8 cellular contexts compared by ENCODE assay signal in genomic region chr4:106329027-106329618, GRCh38. TPM values are rescaled to one million over a fixed set of nuclear protein-coding genes. Genes with fewer than 3 reads are reported as not detected.
DNase-seq lines count a peak whose midpoint lies in the region; ATAC-seq, FAIRE-seq and TF ChIP-seq lines count a peak whose summit lies in the region.

No MANE protein-coding gene starts in this region.

- no peak overlapping the region for H3K27ac ChIP-seq in PC-3 (ENCODE audit: low read length)
- no peak overlapping the region for H3K27ac ChIP-seq in H1 (ENCODE audit: low read depth, low read length)
- no peak overlapping the region for H3K27ac ChIP-seq in neural progenitor cell

- H3K36me3 Mint-ChIP-seq in neural progenitor cell, result peaks cover 5% of the 10 kb centered on the region

- WGBS in H1 (ENCODE audit: extremely low coverage in 1 of 2, insufficient coverage in 1 of 2, insufficient read length in 1 of 2, insufficient replicate concordance in 2 of 2, low coverage in 1 of 2, low lambda C conversion rate in 2 of 2, missing lambda C conversion rate in 1 of 2), 2 experiments, result 63% methylated on average over 1 of the region's 1 CpG; no CpG with 5 or more reads in 1 of the 2 experiments

- H3K27me3 ChIP-seq in PC-3 (ENCODE audit: low read length), result no peaks in the 10 kb centered on the region
- no peaks in the 10 kb centered on the region for H3K27me3 ChIP-seq in H1 (replicated peaks in 1 of 4; ENCODE audit: control insufficient read depth in 3 of 4, extremely low read depth in 1 of 4, insufficient read depth in 3 of 4, low read length in 3 of 4)
- H3K27me3 ChIP-seq in neural progenitor cell, result no peaks in the 10 kb centered on the region

- peak; percentile 86 for ATAC-seq in GM19025 (IDR thresholded peaks at IDR 0.05; ENCODE audit: low read depth, unreplicated experiment)
- ATAC-seq in HG03159 (IDR thresholded peaks at IDR 0.05; ENCODE audit: unreplicated experiment), result peak; percentile 92
- peak; percentile 70 for ATAC-seq in PC-3

- no peak for TF ChIP-seq EP300 in H1 (IDR thresholded peaks at IDR 0.05; ENCODE audit: borderline replicate concordance in 1 of 2, low read depth in 2 of 2, low read length in 2 of 2)

- H3K23me2 ChIP-seq in H1 (ENCODE audit: low read depth, low read length), result no peaks in the 10 kb centered on the region

- H3K9me2 ChIP-seq in PC-3 (replicated peaks; ENCODE audit: low read length), result no peaks in the 10 kb centered on the region

- no peak overlapping the region for H2AK5ac ChIP-seq in H1 (ENCODE audit: low read depth, low read length)

- CTCF ChIA-PET in PC-3 (lab: Charles Lee) (interaction anchor here (0.7 to 0.8 kb wide), 3 partner anchors 25 to 60 kb away, joined by 3 to 8 read pairs (median 6); no protein-coding TSS in a partner anchor), H1 (lab: Charles Lee; ENCODE audit: partially characterized antibody) (interaction anchor here (0.6 to 2.1 kb wide), 18 partner anchors 9 to 1497 kb away, joined by 3 to 7 read pairs (median 3); partner anchors contain the start of genes AIMP1 and TBCK)

- H2BK20ac ChIP-seq in H1 (ENCODE audit: low read length), result no peak overlapping the region

- intact Hi-C loops in PC-3 (cut with micrococcal nuclease), result loop anchor here (1.0 kb wide), 2 partner anchors 173 to 480 kb away; no protein-coding TSS in a partner anchor

- H3K23ac ChIP-seq in H1 (ENCODE audit: insufficient read length), result no peak overlapping the region

- no TSS peak for BruUV-seq in PC-3 (replicated peaks; lab: Mats Ljungman, UMichigan)

- no peak overlapping the region for H2BK5ac ChIP-seq in H1 (ENCODE audit: low read depth, low read length)

- H3K56ac ChIP-seq in H1 (replicated peaks; ENCODE audit: insufficient read length, low read depth, low read length), result no peak overlapping the region

- no peak overlapping the region for H3K14ac ChIP-seq in H1 (ENCODE audit: insufficient read length)

- H3K9me3 Mint-ChIP-seq in neural progenitor cell, result no peaks in the 10 kb centered on the region

- H3K79me2 ChIP-seq in PC-3 (ENCODE audit: low read length) (no peaks in the 10 kb centered on the region), H1 (ENCODE audit: control insufficient read depth in 1 of 2, insufficient read depth in 2 of 2, low read length in 2 of 2) (no peaks in the 10 kb centered on the region), neural progenitor cell (ENCODE audit: low read depth) (peaks cover under 1% of the 10 kb centered on the region)

- H2BK12ac ChIP-seq in H1 (ENCODE audit: low read depth, low read length), result no peak overlapping the region

- FAIRE-seq in H1 (lab: Jason Lieb, UNC), result no peak

- H3K4me1 ChIP-seq in PC-3 (ENCODE audit: insufficient read depth, low read length) (no peaks in the 10 kb centered on the region), H1 (replicated peaks in 1 of 4; ENCODE audit: control insufficient read depth in 3 of 4, insufficient read depth in 4 of 4, low read length in 3 of 4) (no peaks in the 10 kb centered on the region), neural progenitor cell (no peaks in the 10 kb centered on the region)

- H2AFZ ChIP-seq in PC-3 (ENCODE audit: low read length), result no peak overlapping the region
- H2AFZ ChIP-seq in H1 (ENCODE audit: low read length), result no peak overlapping the region
- no peak overlapping the region for H2AFZ ChIP-seq in neural progenitor cell (replicated peaks)

- no peak overlapping the region for H4K5ac ChIP-seq in H1 (ENCODE audit: insufficient read length, low read depth, low read length)

- H3K9ac ChIP-seq in PC-3 (ENCODE audit: low read length) (no peak overlapping the region), H1 (replicated peaks in 1 of 4; ENCODE audit: extremely low read depth in 1 of 4, low read depth in 3 of 4, low read length in 3 of 4) (no peak overlapping the region), neural progenitor cell (no peak overlapping the region)

- no peak overlapping the region for H4K8ac ChIP-seq in H1 (ENCODE audit: extremely low read depth, insufficient read depth, low read length)

- H3K79me1 ChIP-seq in H1 (ENCODE audit: low read depth, low read length), result no peaks in the 10 kb centered on the region

- no peaks in the 10 kb centered on the region for H3K4me1 Mint-ChIP-seq in neural progenitor cell

- no peak overlapping the region for H3K18ac ChIP-seq in H1 (ENCODE audit: extremely low read depth, low read length)

- TF ChIP-seq CTCF in PC-3 (conservative IDR thresholded peaks at IDR 0.05; ENCODE audit: low read depth, low read length) (peak; percentile 67), H1 (IDR thresholded peaks at IDR 0.05; ENCODE audit: control extremely low read depth in 1 of 3, insufficient read depth in 1 of 3, low read depth in 1 of 3, low read length in 3 of 3) (peak in 2 of 3 experiments; percentile 24 to 62; a peak in 2 of 4 replicates), neural progenitor cell (IDR thresholded peaks at IDR 0.05) (peak; percentile 69)

- H2BK120ac ChIP-seq in H1 (replicated peaks; ENCODE audit: low read depth, low read length), result no peak overlapping the region

- TF ChIP-seq RAD21 in H1 (IDR thresholded peaks at IDR 0.05 in 1 of 2, conservative IDR thresholded peaks at IDR 0.05 in 1 of 2; ENCODE audit: low read depth in 2 of 2, low read length in 2 of 2), result peak; percentile 39 to 51

- H3F3A ChIP-seq in PC-3 (ENCODE audit: low read length, unreplicated experiment) (peaks cover 3% of the 10 kb centered on the region), neural progenitor cell (ENCODE audit: low read depth) (peaks cover 11% of the 10 kb centered on the region)

- POLR2A ChIA-PET in PC-3 (lab: Charles Lee; ENCODE audit: unreplicated experiment) (no interaction called here), H1 (lab: Charles Lee; ENCODE audit: partially characterized antibody) (interaction anchor here (0.5 to 0.8 kb wide), 2 partner anchors 13 to 1477 kb away, joined by 3 to 4 read pairs; partner anchors contain the start of genes AIMP1 and TBCK)

- H3K4me2 ChIP-seq in PC-3 (ENCODE audit: low read length) (no peak overlapping the region), H1 (ENCODE audit: insufficient read depth in 1 of 2, low read depth in 2 of 2, low read length in 2 of 2) (no peak overlapping the region), neural progenitor cell (no peak overlapping the region)

- H3K4me3 ChIP-seq in PC-3 (ENCODE audit: low read length) (no peak overlapping the region), H1 (ENCODE audit: extremely low read depth in 1 of 4, insufficient read depth in 2 of 4, low read depth in 3 of 4, low read length in 4 of 4) (no peak overlapping the region), neural progenitor cell (no peak overlapping the region)

- no peak overlapping the region for H4K91ac ChIP-seq in H1 (replicated peaks; ENCODE audit: insufficient read length, low read length)

- no peaks in the 10 kb centered on the region for H3K27me3 Mint-ChIP-seq in neural progenitor cell (ENCODE audit: insufficient read depth, low read depth)

- H3K27ac Mint-ChIP-seq in neural progenitor cell, result no peak overlapping the region

- H3K36me3 ChIP-seq in PC-3 (ENCODE audit: low read depth, low read length) (peaks cover 43% of the 10 kb centered on the region), H1 (ENCODE audit: control insufficient read depth in 2 of 4, insufficient read depth in 4 of 4, low read length in 3 of 4) (peaks cover 4 to 72% (median 17%) of the 10 kb centered on the region in 4 experiments), neural progenitor cell (peaks cover 4% of the 10 kb centered on the region)

- H3K4ac ChIP-seq in H1 (replicated peaks; ENCODE audit: insufficient read length, low read depth, low read length), result no peak overlapping the region

- H4K20me1 ChIP-seq in PC-3 (ENCODE audit: low read length) (no peaks in the 10 kb centered on the region), H1 (replicated peaks in 1 of 2; ENCODE audit: control insufficient read depth in 1 of 2, insufficient read depth in 2 of 2, low read length in 2 of 2) (peaks cover 1 to 2% of the 10 kb centered on the region in 2 experiments), neural progenitor cell (ENCODE audit: low read depth) (no peaks in the 10 kb centered on the region)

- peak; percentile 47 for DNase-seq in D341Med (ENCODE audit: low spot score)
- DNase-seq in PC-3, result peak; percentile 51
- DNase-seq in H1 (ENCODE audit: low read depth in 1 of 2, low spot score in 2 of 2), result no peak
- DNase-seq in neural progenitor cell (ENCODE audit: low spot score), result peak; percentile 26
- no peak for DNase-seq in T-helper 9 cell
- no peak for DNase-seq in HK-2 (ENCODE audit: unreplicated experiment)

- H3K4me3 Mint-ChIP-seq in neural progenitor cell, result no peak overlapping the region

- H2BK15ac ChIP-seq in H1 (ENCODE audit: low read length), result no peak overlapping the region

- no peaks in the 10 kb centered on the region for H3K9me3 ChIP-seq in PC-3 (ENCODE audit: low read length)
- H3K9me3 ChIP-seq in H1 (ENCODE audit: insufficient read depth in 2 of 2, low read depth in 1 of 2, low read length in 1 of 2), result no peaks in the 10 kb centered on the region
- no peaks in the 10 kb centered on the region for H3K9me3 ChIP-seq in neural progenitor cell (ENCODE audit: low read depth)

- TF ChIP-seq POLR2A in H1 (IDR thresholded peaks at IDR 0.05; ENCODE audit: control extremely low read depth in 1 of 2, low read depth in 2 of 2, low read length in 2 of 2), result no peak

RNA-seq across cellular contexts. Expression of gene AIMP1, which starts 12.8 kb away (rescaled TPM):
- total RNA-seq in PC-3 (2014; rRNA removed) (15.3 and 15.9 TPM in 2 replicates), neural progenitor cell (ENCODE audit: low replicate concordance) (35.5 and 64.2 TPM in 2 replicates)
- total RNA-seq in H1 (2021; fragmentation: NEBNext Ultra II Directional; extraction: Animal tissue kit (Norgen Biotek cat#: 25700)), result 49.9 and 54.6 TPM in 2 replicates
- 3.6 and 7.9 TPM in 2 replicates for polyA plus RNA-seq in H1 (2011; rRNA removed)
- polyA plus RNA-seq in H1 (2011; cell fraction: cytosol; rRNA removed), result 17.2 TPM
- 1.9 TPM for polyA plus RNA-seq in H1 (2011; cell fraction: nucleus; rRNA removed)
- 22.5 to 47.3 TPM (median 25.4 TPM) in 4 replicates for polyA plus RNA-seq in H1 (2012, experiment 1 of 2)
- polyA plus RNA-seq in H1 (2012, experiment 2 of 2), result 3.7 TPM
- 115 TPM for polyA plus RNA-seq in H1 (2013, experiment 1 of 2)
- 144 TPM for polyA plus RNA-seq in H1 (2013, experiment 2 of 2)
- polyA minus RNA-seq in H1 (2011; rRNA and poly(A)+ RNA removed), result 3.2 TPM in 2 replicates
- polyA minus RNA-seq in H1 (2011; cell fraction: cytosol; rRNA and poly(A)+ RNA removed), result 5.1 TPM
- polyA minus RNA-seq in H1 (2011; cell fraction: nucleus; rRNA and poly(A)+ RNA removed), result 5.8 TPM

RNA-seq across cellular contexts. Expression of gene TBCK, which starts 13.1 kb away (rescaled TPM):
- total RNA-seq in PC-3 (2014; rRNA removed) (7.6 and 10.1 TPM in 2 replicates), neural progenitor cell (ENCODE audit: low replicate concordance) (57.7 and 69.8 TPM in 2 replicates)
- 16.0 and 18.7 TPM in 2 replicates for total RNA-seq in H1 (2021; fragmentation: NEBNext Ultra II Directional; extraction: Animal tissue kit (Norgen Biotek cat#: 25700))
- polyA plus RNA-seq in H1 (2011; rRNA removed), result 10.2 and 10.5 TPM in 2 replicates
- polyA plus RNA-seq in H1 (2011; cell fraction: cytosol; rRNA removed), result 12.2 TPM
- polyA plus RNA-seq in H1 (2011; cell fraction: nucleus; rRNA removed), result 38.7 TPM
- polyA plus RNA-seq in H1 (2012, experiment 1 of 2), result 6.7 to 11.1 TPM (median 8.5 TPM) in 4 replicates
- 0.75 TPM for polyA plus RNA-seq in H1 (2012, experiment 2 of 2)
- 7.9 TPM for polyA plus RNA-seq in H1 (2013, experiment 1 of 2)
- 7.0 TPM for polyA plus RNA-seq in H1 (2013, experiment 2 of 2)
- 39.5 and 49.2 TPM in 2 replicates for polyA minus RNA-seq in H1 (2011; rRNA and poly(A)+ RNA removed)
- polyA minus RNA-seq in H1 (2011; cell fraction: cytosol; rRNA and poly(A)+ RNA removed), result 21.1 TPM
- polyA minus RNA-seq in H1 (2011; cell fraction: nucleus; rRNA and poly(A)+ RNA removed), result 142 TPM

RNA-seq across cellular contexts. Expression of gene GIMD1, which starts 39.5 kb away (rescaled TPM):
- total RNA-seq in PC-3 (2014; rRNA removed) (0.22 TPM in 1 of 2 replicates, not detected in the other), neural progenitor cell (ENCODE audit: low replicate concordance) (not detected in 2 replicates)
- total RNA-seq in H1 (2021; fragmentation: NEBNext Ultra II Directional; extraction: Animal tissue kit (Norgen Biotek cat#: 25700)), result not detected in 2 replicates
- not detected in 2 replicates for polyA plus RNA-seq in H1 (2011; rRNA removed)
- polyA plus RNA-seq in H1 (2011; cell fraction: cytosol; rRNA removed), result not detected
- not detected for polyA plus RNA-seq in H1 (2011; cell fraction: nucleus; rRNA removed)
- not detected in 4 replicates for polyA plus RNA-seq in H1 (2012, experiment 1 of 2)
- polyA plus RNA-seq in H1 (2012, experiment 2 of 2), result not detected
- polyA plus RNA-seq in H1 (2013, experiment 1 of 2), result not detected
- not detected for polyA plus RNA-seq in H1 (2013, experiment 2 of 2)
- not detected in 2 replicates for polyA minus RNA-seq in H1 (2011; rRNA and poly(A)+ RNA removed)
- not detected for polyA minus RNA-seq in H1 (2011; cell fraction: cytosol; rRNA and poly(A)+ RNA removed)
- polyA minus RNA-seq in H1 (2011; cell fraction: nucleus; rRNA and poly(A)+ RNA removed), result not detected

Comparison
In these comparisons a context has a peak if more than half of its experiments do, and no peak if none do; other contexts are left out.
1. DNase-seq: peak in D341Med (single experiment), PC-3 (single experiment) and neural progenitor cell (single experiment); none in H1 (0 of 2), T-helper 9 cell (single experiment) and HK-2 (single experiment).
2. Peak in every context shown above with its lines, with median percentiles within 50 percentile points of each other: ATAC-seq and CTCF ChIP-seq.